ENCODE assay signal across 12 cellular contexts in the genomic region with DNA sequence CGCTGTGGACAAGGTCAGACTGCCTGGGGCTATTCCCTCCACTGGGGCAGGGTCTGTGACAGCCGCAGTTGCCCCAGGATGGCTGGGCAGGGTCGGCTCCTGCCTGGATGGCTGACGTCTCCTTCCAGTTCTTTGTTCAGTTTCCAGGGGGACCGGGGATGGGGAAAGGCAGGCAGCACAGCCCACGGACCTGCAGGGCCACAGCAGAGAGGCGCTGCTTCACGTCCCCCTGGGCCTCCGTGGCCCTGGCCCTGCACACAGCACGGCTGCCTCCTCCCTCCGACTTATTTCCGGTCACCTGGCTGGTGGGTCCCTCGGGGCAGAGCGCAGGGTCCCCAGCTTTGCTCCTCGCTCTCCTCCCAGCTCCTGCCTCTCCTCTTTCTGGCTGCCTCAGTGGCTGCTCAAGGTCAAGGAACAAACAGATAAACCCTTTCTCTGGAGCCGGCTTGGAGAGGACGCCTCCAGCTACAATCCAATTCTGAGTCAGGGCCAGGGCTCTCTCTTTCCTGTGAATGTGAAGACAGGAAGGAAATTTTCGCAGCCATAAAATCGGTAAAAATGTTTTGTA.
DNase-seq lines count a peak whose midpoint lies in the region; ATAC-seq lines count a peak whose summit lies in the region.
"Had no signal": no experiment of that assay in that cellular context is flagged by ENCODE, and none has a peak within 500 bp of the region (broad histone marks: within the 10 kb centered on the region; RNA-seq: fewer than 3 reads in every experiment).

No MANE protein-coding gene starts in this region.

- H3K4me3 Mint-ChIP-seq in T-helper 2 cell treated with Interferon-gamma antibody and Interleukin-4, amounts not matched to agents 5 μg/mL and 100 μg/mL, for 36 hours, result no peak overlapping the region
- H3K4me3 Mint-ChIP-seq: activated naive CD8-positive, alpha-beta T cell treated with anti-CD3 and anti-CD28 coated beads, Interleukin-2, amount 10 ng/mL, durations not matched to agents 7 days and 5 days had no signal

- no peak overlapping the region for H3K9ac ChIP-seq in skeletal muscle satellite cell (ENCODE audit: low read depth, low read length)
- H3K9ac ChIP-seq: parathyroid adenoma had no signal

- H3K36me3 ChIP-seq in skeletal muscle satellite cell (ENCODE audit: insufficient read depth, low read length), result no peaks in the 10 kb centered on the region

- peaks cover 2% of the 10 kb centered on the region for H3K27me3 Mint-ChIP-seq in T-helper 2 cell treated with Interferon-gamma antibody and Interleukin-4, amounts not matched to agents 5 μg/mL and 100 μg/mL, for 36 hours (ENCODE audit: low read depth)

- ATAC-seq in left lobe of liver (peak; percentile 56), GM21786 (IDR thresholded peaks at IDR 0.05; ENCODE audit: unreplicated experiment) (no peak), GM21717 (IDR thresholded peaks at IDR 0.05; ENCODE audit: unreplicated experiment) (no peak)

- peak; percentile 59 for DNase-seq in EH (ENCODE audit: low read depth)
- DNase-seq in left lobe of liver (ENCODE audit: low spot score), result no peak
- no peak for DNase-seq in T-helper 2 cell treated with Interferon-gamma antibody and Interleukin-4, amounts not matched to agents 5 μg/mL and 100 μg/mL, for 36 hours (ENCODE audit: low spot score)
- DNase-seq in iPS-NIHi11 (ENCODE audit: low spot score), result no peak
- DNase-seq: activated naive CD8-positive, alpha-beta T cell treated with anti-CD3 and anti-CD28 coated beads, Interleukin-2, amount 10 ng/mL, durations not matched to agents 7 days and 5 days; DMS79; NCI-H1436 had no signal

- H3K9me3 Mint-ChIP-seq in T-helper 2 cell treated with Interferon-gamma antibody and Interleukin-4, amounts not matched to agents 5 μg/mL and 100 μg/mL, for 36 hours, result no peaks in the 10 kb centered on the region
- H3K9me3 Mint-ChIP-seq: activated naive CD8-positive, alpha-beta T cell treated with anti-CD3 and anti-CD28 coated beads, Interleukin-2, amount 10 ng/mL, durations not matched to agents 7 days and 5 days had no signal

- no peak overlapping the region for H3K4me3 ChIP-seq in skeletal muscle satellite cell (ENCODE audit: low read length)

- H3K4me1 Mint-ChIP-seq in T-helper 2 cell treated with Interferon-gamma antibody and Interleukin-4, amounts not matched to agents 5 μg/mL and 100 μg/mL, for 36 hours (ENCODE audit: low read depth), result peaks cover 2% of the 10 kb centered on the region
- H3K4me1 Mint-ChIP-seq: activated naive CD8-positive, alpha-beta T cell treated with anti-CD3 and anti-CD28 coated beads, Interleukin-2, amount 10 ng/mL, durations not matched to agents 7 days and 5 days had no signal

- H3K27ac Mint-ChIP-seq in T-helper 2 cell treated with Interferon-gamma antibody and Interleukin-4, amounts not matched to agents 5 μg/mL and 100 μg/mL, for 36 hours, result no peak overlapping the region
- H3K27ac Mint-ChIP-seq: activated naive CD8-positive, alpha-beta T cell treated with anti-CD3 and anti-CD28 coated beads, Interleukin-2, amount 10 ng/mL, durations not matched to agents 7 days and 5 days had no signal

- H3K27ac ChIP-seq in cingulate gyrus (ENCODE audit: low read depth, low read length), result peak overlapping the region; percentile 76

- H3K36me3 Mint-ChIP-seq in T-helper 2 cell treated with Interferon-gamma antibody and Interleukin-4, amounts not matched to agents 5 μg/mL and 100 μg/mL, for 36 hours (ENCODE audit: low read depth), result no peaks in the 10 kb centered on the region
- H3K36me3 Mint-ChIP-seq: activated naive CD8-positive, alpha-beta T cell treated with anti-CD3 and anti-CD28 coated beads, Interleukin-2, amount 10 ng/mL, durations not matched to agents 7 days and 5 days had no signal

- no peaks in the 10 kb centered on the region for H3K27me3 ChIP-seq in skeletal muscle satellite cell (ENCODE audit: control insufficient read depth, insufficient read depth, low read length)

- peaks cover 15% of the 10 kb centered on the region for H3K4me1 ChIP-seq in skeletal muscle satellite cell (ENCODE audit: control insufficient read depth, insufficient read depth, low read length)

- no peaks in the 10 kb centered on the region for H3K9me3 ChIP-seq in skeletal muscle satellite cell (replicated peaks; ENCODE audit: low read length)

- peak overlapping the region; percentile 8 for H3K4me2 ChIP-seq in skeletal muscle satellite cell (ENCODE audit: low read length)
